8 cellular contexts compared by ENCODE assay signal in the genomic region with DNA sequence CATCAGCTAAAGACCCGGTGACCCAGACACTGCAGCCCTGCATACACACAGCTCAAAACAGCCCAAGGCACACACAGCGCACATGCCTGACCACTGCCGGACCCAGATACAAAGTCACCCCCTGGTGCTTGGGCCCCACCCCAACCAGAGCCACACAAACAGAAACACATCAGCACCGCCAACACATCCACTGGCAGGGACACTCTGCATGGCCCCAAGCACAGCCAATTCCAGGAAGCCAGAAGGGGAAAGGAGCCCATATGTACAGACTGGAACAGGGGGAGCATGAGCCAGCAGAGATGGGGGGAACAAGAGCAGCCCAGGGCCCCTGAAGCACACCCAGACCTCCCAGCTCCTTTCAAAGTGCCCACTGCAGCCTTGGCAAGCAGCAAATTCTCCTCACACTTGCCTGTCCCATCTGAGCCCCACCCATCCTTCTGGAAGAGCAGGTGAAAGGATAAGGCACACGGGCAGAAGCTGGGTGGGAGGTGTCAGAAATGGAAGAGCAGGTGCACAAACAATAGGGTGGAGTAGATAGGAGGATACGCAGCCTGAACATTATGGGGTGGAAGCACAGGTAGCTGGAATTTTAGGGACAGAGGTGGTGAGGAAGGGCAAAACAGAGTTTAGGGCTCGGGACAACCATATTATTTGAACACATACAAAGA.
A peak's percentile ranks its signal among the peaks of the same experiment; 100 is the strongest.
DNase-seq lines count a peak whose midpoint lies in the region; ATAC-seq, FAIRE-seq and TF ChIP-seq lines count a peak whose summit lies in the region.

No MANE protein-coding gene starts in this region.

- peaks cover 8 to 16% of the 10 kb centered on the region in 2 donors for H3K27me3 Mint-ChIP-seq in stimulated activated naive B cell treated with anti-CD40 and anti-IgM and Interleukin-4, amounts not matched to agents 10 μg/mL and 1 μg/mL and 100 μg/mL, for 72 hours

- H3K4me3 ChIP-seq in rectal smooth muscle tissue (ENCODE audit: low read length): peak overlapping the region; percentile 26

- peaks cover 5% of the 10 kb centered on the region in 2 donors for H3K4me1 Mint-ChIP-seq in stimulated activated naive B cell treated with anti-CD40 and anti-IgM and Interleukin-4, amounts not matched to agents 10 μg/mL and 1 μg/mL and 100 μg/mL, for 72 hours

- H3K36me3 Mint-ChIP-seq in stimulated activated naive B cell treated with anti-CD40 and anti-IgM and Interleukin-4, amounts not matched to agents 10 μg/mL and 1 μg/mL and 100 μg/mL, for 72 hours: no peaks in the 10 kb centered on the region

- H3K9me3 Mint-ChIP-seq in stimulated activated naive B cell treated with anti-CD40 and anti-IgM and Interleukin-4, amounts not matched to agents 10 μg/mL and 1 μg/mL and 100 μg/mL, for 72 hours: no peaks in the 10 kb centered on the region

- H3K27ac ChIP-seq in rectal smooth muscle tissue (ENCODE audit: low read depth, low read length): peak overlapping the region; percentile 98

- peaks cover 98% of the 10 kb centered on the region for H3K4me1 ChIP-seq in rectal smooth muscle tissue (ENCODE audit: control insufficient read depth, insufficient read depth, low read length)

- H3K36me3 ChIP-seq in rectal smooth muscle tissue (ENCODE audit: control insufficient read depth, insufficient read depth, low read length): no peaks in the 10 kb centered on the region

- no peak overlapping the region for H3K9ac ChIP-seq in rectal smooth muscle tissue (ENCODE audit: low read length)

- no peak for FAIRE-seq in GM12892 (lab: Jason Lieb, UNC)

- ATAC-seq in stimulated activated naive B cell treated with anti-CD40 and anti-IgM and Interleukin-4, amounts not matched to agents 10 μg/mL and 1 μg/mL and 100 μg/mL, for 72 hours (replicated peaks): no peak

- no peak overlapping the region for H3K27ac Mint-ChIP-seq in stimulated activated naive B cell treated with anti-CD40 and anti-IgM and Interleukin-4, amounts not matched to agents 10 μg/mL and 1 μg/mL and 100 μg/mL, for 72 hours

- no peak for TF ChIP-seq POLR2A in GM12892 (IDR thresholded peaks at IDR 0.05; ENCODE audit: low read depth, low read length)

- DNase-seq in DMS53 treated with DMSO at 0.1 percent for 48 hours (lab: John Stamatoyannopoulos, UW; ENCODE audit: unreplicated experiment): peak; percentile 55
- peak; percentile 15 for DNase-seq in NCI-H69 (lab: John Stamatoyannopoulos, UW)
- DNase-seq in globus pallidus (ENCODE audit: low spot score): peak; percentile 43
- DNase-seq in activated CD4-positive, alpha-beta T cell treated with anti-CD3 and anti-CD28 coated beads, Interleukin-2, amount 50 U/mL, for 1 hour: no peak
- no peak for DNase-seq in stimulated activated naive B cell treated with anti-CD40 and anti-IgM and Interleukin-4, amounts not matched to agents 10 μg/mL and 1 μg/mL and 100 μg/mL, for 72 hours
- DNase-seq in GM12892 (ENCODE audit: insufficient read length): no peak
- no peak for DNase-seq in SW 1271 (lab: John Stamatoyannopoulos, UW)

- no peaks in the 10 kb centered on the region for H3K27me3 ChIP-seq in rectal smooth muscle tissue (ENCODE audit: control insufficient read depth, insufficient read depth, low read length)

- no peak overlapping the region for H3K4me3 Mint-ChIP-seq in stimulated activated naive B cell treated with anti-CD40 and anti-IgM and Interleukin-4, amounts not matched to agents 10 μg/mL and 1 μg/mL and 100 μg/mL, for 72 hours

Comparison
In these comparisons a context has a peak if more than half of its experiments do, and no peak if none do; other contexts are left out.
1. DNase-seq: peak in DMS53 treated with DMSO at 0.1 percent for 48 hours (single experiment), NCI-H69 (single experiment) and globus pallidus (single experiment); none in activated CD4-positive, alpha-beta T cell treated with anti-CD3 and anti-CD28 coated beads, Interleukin-2, amount 50 U/mL, for 1 hour (single experiment), stimulated activated naive B cell treated with anti-CD40 and anti-IgM and Interleukin-4, amounts not matched to agents 10 μg/mL and 1 μg/mL and 100 μg/mL, for 72 hours (single experiment), GM12892 (single experiment) and SW 1271 (0 of 2).